In the genomic region with DNA sequence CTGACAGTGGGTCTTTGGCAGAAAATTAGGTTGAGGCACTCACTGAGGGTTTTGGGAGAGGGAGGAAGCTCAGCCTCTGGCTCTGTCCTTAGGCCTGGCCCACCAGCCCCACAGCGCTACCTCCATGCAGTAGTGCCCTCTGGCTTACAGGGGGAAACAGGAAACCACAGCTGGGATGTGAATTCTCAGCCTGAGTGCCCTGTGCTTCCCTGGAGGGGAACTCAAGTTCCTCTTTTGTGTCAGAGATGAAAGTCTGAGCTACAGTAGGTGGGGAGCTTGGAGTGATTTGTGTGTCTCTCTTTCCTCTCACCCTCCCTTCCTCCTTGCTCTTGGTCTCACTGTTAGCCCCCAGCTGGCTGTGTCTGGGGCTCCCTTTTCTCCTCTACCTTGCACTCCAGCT, we compare ENCODE assay signal across 1 cellular context.
TF ChIP-seq lines count a peak whose summit lies in the region.

No MANE protein-coding gene starts in this region.

TF ChIP-seq in H1, 55 proteins besides CTCF, POLR2A, EP300 and RAD21:
- TF ChIP-seq SUZ12 (IDR thresholded peaks at IDR 0.05; ENCODE audit: low read length) (no peak), GABPA (IDR thresholded peaks at IDR 0.05; ENCODE audit: borderline replicate concordance, insufficient read depth, low read length) (no peak), ZNF274 (IDR thresholded peaks at IDR 0.05; ENCODE audit: borderline replicate concordance, extremely low read depth, low read length) (no peak), E2F6 (IDR thresholded peaks at IDR 0.05) (no peak), TAF1 (IDR thresholded peaks at IDR 0.05; ENCODE audit: low read depth, low read length) (no peak), GTF2F1 (IDR thresholded peaks at IDR 0.05; ENCODE audit: borderline replicate concordance, low read depth, low read length) (no peak), SP1 (IDR thresholded peaks at IDR 0.05; ENCODE audit: low read depth, low read length) (no peak), USF2 (IDR thresholded peaks at IDR 0.05; ENCODE audit: low read length) (no peak), CHD2 (IDR thresholded peaks at IDR 0.05; ENCODE audit: low read length) (no peak), HDAC2 (IDR thresholded peaks at IDR 0.05; ENCODE audit: borderline replicate concordance in 1 of 2, low read depth in 2 of 2, low read length in 2 of 2) (no peak), MAFK (IDR thresholded peaks at IDR 0.05; ENCODE audit: low read depth, low read length) (no peak), CHD1 (IDR thresholded peaks at IDR 0.05; ENCODE audit: low read depth, low read length) (no peak), CBX8 (IDR thresholded peaks at IDR 0.05; ENCODE audit: borderline replicate concordance, low read depth, low read length) (no peak), JUND (IDR thresholded peaks at IDR 0.05; ENCODE audit: low read length) (no peak), RXRA (IDR thresholded peaks at IDR 0.05; ENCODE audit: insufficient read depth, low read depth, low read length) (no peak), JUN (IDR thresholded peaks at IDR 0.05; ENCODE audit: low read depth, low read length) (no peak), YY1 (IDR thresholded peaks at IDR 0.05; ENCODE audit: low read depth, low read length) (no peak), RNF2 (IDR thresholded peaks at IDR 0.05; ENCODE audit: borderline replicate concordance, low read depth, low read length, missing control alignments, poor library complexity, severe bottlenecking) (no peak)
- TF ChIP-seq, protein P1, sequence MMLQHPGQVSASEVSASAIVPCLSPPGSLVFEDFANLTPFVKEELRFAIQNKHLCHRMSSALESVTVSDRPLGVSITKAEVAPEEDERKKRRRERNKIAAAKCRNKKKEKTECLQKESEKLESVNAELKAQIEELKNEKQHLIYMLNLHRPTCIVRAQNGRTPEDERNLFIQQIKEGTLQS (IDR thresholded peaks at IDR 0.05; ENCODE audit: insufficient read depth, low read depth, low read length) = no peak
